ENCODE assay signal across 8 cellular contexts in genomic region chr13:65926750-65927171, GRCh38.
A peak's percentile ranks its signal among the peaks of the same experiment; 100 is the strongest.
DNase-seq lines count a peak whose midpoint lies in the region; ATAC-seq and TF ChIP-seq lines count a peak whose summit lies in the region.

No MANE protein-coding gene starts in this region.

- H3K36me3 ChIP-seq in fibroblast of lung (ENCODE audit: control insufficient read depth, insufficient read depth, low read length), result no peaks in the 10 kb centered on the region

- H3K4me3 ChIP-seq in fibroblast of lung (replicated peaks in 1 of 4; ENCODE audit: control extremely low read depth in 1 of 4, insufficient read depth in 1 of 4, low read depth in 3 of 4, low read length in 4 of 4), result no peak overlapping the region

- peak; percentile 5 to 35 for TF ChIP-seq CTCF in fibroblast of lung (conservative IDR thresholded peaks at IDR 0.05 in 1 of 2, IDR thresholded peaks at IDR 0.05 in 1 of 2; ENCODE audit: low read depth in 1 of 2, low read length in 2 of 2)

- H3K4me2 ChIP-seq in fibroblast of lung (ENCODE audit: extremely low read depth, insufficient read depth, low read length), result peak overlapping the region; percentile 35

- H3K27me3 ChIP-seq in fibroblast of lung (ENCODE audit: control insufficient read depth, insufficient read depth, low read length), result no peaks in the 10 kb centered on the region

- H3K4me1 ChIP-seq in fibroblast of lung (ENCODE audit: control insufficient read depth, extremely low read depth, insufficient read depth, low read length), result no peaks in the 10 kb centered on the region

- H3K27ac ChIP-seq in fibroblast of lung (ENCODE audit: insufficient read depth, low read length), result no peak overlapping the region

- H3K9me3 ChIP-seq in fibroblast of lung (ENCODE audit: control insufficient read depth, insufficient read depth, low read depth, low read length), result no peaks in the 10 kb centered on the region

- H3K79me2 ChIP-seq in fibroblast of lung (ENCODE audit: control insufficient read depth, insufficient read depth, low read length), result no peaks in the 10 kb centered on the region

- no peak overlapping the region for H3K9ac ChIP-seq in fibroblast of lung (ENCODE audit: insufficient read depth, low read length)

- no peaks in the 10 kb centered on the region for H4K20me1 ChIP-seq in fibroblast of lung (ENCODE audit: control insufficient read depth, extremely low read depth, insufficient read depth, low read length)

- DNase-seq in NCI-H1092 (lab: John Stamatoyannopoulos, UW) (peak; percentile 66), fibroblast of lung (ENCODE audit: low read depth in 2 of 2) (no peak), renal cortical epithelial cell (ENCODE audit: low read depth) (peak; percentile 40), NK-92 (lab: John Stamatoyannopoulos, UW; ENCODE audit: unreplicated experiment) (no peak), NCI-H1105 treated with DMSO at 0.1 percent for 48 hours (lab: John Stamatoyannopoulos, UW) (no peak), SW 1271 (lab: John Stamatoyannopoulos, UW) (no peak)

- H2AFZ ChIP-seq in fibroblast of lung (ENCODE audit: low read length), result peak overlapping the region; percentile 60

- ATAC-seq in GM21528 (IDR thresholded peaks at IDR 0.05; ENCODE audit: low FRiP score, unreplicated experiment) (peak; percentile 70), GM18873 (IDR thresholded peaks at IDR 0.05; ENCODE audit: low FRiP score, unreplicated experiment) (no peak)

Comparison
In these comparisons a context has a peak if more than half of its experiments do, and no peak if none do; other contexts are left out.
1. DNase-seq: peak in NCI-H1092 (single experiment) and renal cortical epithelial cell (single experiment); none in fibroblast of lung (0 of 2), NK-92 (single experiment), NCI-H1105 treated with DMSO at 0.1 percent for 48 hours (single experiment) and SW 1271 (0 of 2).